Comparison of ENCODE assay signal across 27 cellular contexts in the genomic region with DNA sequence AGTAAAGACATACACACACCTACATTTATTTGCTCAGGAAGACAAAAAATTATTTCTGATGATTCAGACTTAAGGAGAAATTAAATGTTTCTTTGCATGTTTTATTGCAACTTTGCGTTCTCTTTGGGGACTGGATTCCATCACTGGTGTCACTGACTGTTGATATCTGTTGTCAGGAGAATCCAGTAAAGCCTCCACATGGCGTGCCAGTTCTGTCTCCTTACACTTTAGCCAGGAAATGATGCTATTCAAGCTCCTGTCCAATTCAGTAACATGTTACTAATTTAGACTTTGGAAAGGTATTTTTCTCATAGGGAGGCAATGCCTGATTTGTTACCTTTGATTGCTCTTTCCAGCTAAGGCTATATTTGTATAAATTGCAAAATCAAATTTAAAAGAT.
A peak's percentile ranks its signal among the peaks of the same experiment; 100 is the strongest.
DNase-seq lines count a peak whose midpoint lies in the region; ATAC-seq and TF ChIP-seq lines count a peak whose summit lies in the region.
"Had no signal": no experiment of that assay in that cellular context is flagged by ENCODE, and none has a peak within 500 bp of the region (broad histone marks: within the 10 kb centered on the region; RNA-seq: fewer than 3 reads in every experiment).

No MANE protein-coding gene starts in this region.

- ATAC-seq in Right ventricle myocardium inferior: peak; percentile 92
- peak; percentile 86 to 95 for ATAC-seq in left cardiac atrium
- no peak for ATAC-seq in GM21717 (IDR thresholded peaks at IDR 0.05; ENCODE audit: unreplicated experiment)
- no peak for ATAC-seq in HG03439 (IDR thresholded peaks at IDR 0.05; ENCODE audit: unreplicated experiment)
- no peak for ATAC-seq in HG03108 (IDR thresholded peaks at IDR 0.05; ENCODE audit: unreplicated experiment)
- ATAC-seq: GM12878, PC-3 had no signal

- H3K4me1 ChIP-seq in parathyroid adenoma (peaks cover 16% of the 10 kb centered on the region), vagina (no peaks in the 10 kb centered on the region)
- H3K4me1 ChIP-seq: BE2C had no signal

- no peak for DNase-seq in Right ventricle myocardium inferior (ENCODE audit: missing footprints)
- no peak for DNase-seq in cardiac septum (ENCODE audit: low spot score)
- peak; percentile 25 for DNase-seq in left cardiac atrium
- DNase-seq in vagina (ENCODE audit: extremely low spot score in 2 of 2): no peak
- DNase-seq: ACHN; BE2C; CD8-positive, alpha-beta memory T cell; DMS 273 treated with DMSO at 0.1 percent for 48 hours; DMS79; EL; GDM1; GOT3; NCI-H1092; NCI-H1417 treated with DMSO at 0.1 percent for 48 hours; NCI-H1694 treated with DMSO at 0.1 percent for 48 hours; NCI-H524 treated with DMSO at 0.1 percent for 48 hours; NCI-H774; NK-92 treated with Interleukin-12 subunit alpha and Interleukin-12 subunit beta, amount 100 ng/mL, for 24 hours; PC-3; SHP77 had no signal

- no peaks in the 10 kb centered on the region for H3K79me2 ChIP-seq in parathyroid adenoma

- no peak overlapping the region for H3K4me2 ChIP-seq in parathyroid adenoma (ENCODE audit: low read length)

- H3K9me3 ChIP-seq in parathyroid adenoma (ENCODE audit: control insufficient read depth, low read length): no peaks in the 10 kb centered on the region
- H3K9me3 ChIP-seq in vagina: no peaks in the 10 kb centered on the region
- H3K9me3 ChIP-seq: BE2C, HAP-1 had no signal

- TF ChIP-seq POLR2A in vagina (IDR thresholded peaks at IDR 0.05): no peak

- H3K27me3 ChIP-seq in parathyroid adenoma (ENCODE audit: control insufficient read depth, insufficient read depth, low read length) (no peaks in the 10 kb centered on the region), vagina (no peaks in the 10 kb centered on the region)
- H3K27me3 ChIP-seq: BE2C had no signal

- H3K36me3 ChIP-seq in parathyroid adenoma (ENCODE audit: control insufficient read depth, insufficient read depth, low read length): no peaks in the 10 kb centered on the region
- H3K36me3 ChIP-seq in vagina: no peaks in the 10 kb centered on the region
- H3K36me3 ChIP-seq: BE2C, HAP-1 had no signal

- H3K4me3 ChIP-seq in parathyroid adenoma (ENCODE audit: low read depth, low read length) (no peak overlapping the region), vagina (no peak overlapping the region)
- H3K4me3 ChIP-seq: GM12878, HAP-1 had no signal

- H3K9ac ChIP-seq in parathyroid adenoma: no peak overlapping the region

- H3K27ac ChIP-seq in parathyroid adenoma: peak overlapping the region; percentile 62
- no peak overlapping the region for H3K27ac ChIP-seq in vagina
- H3K27ac ChIP-seq: 22Rv1 had no signal

- intact Hi-C loops in Right ventricle myocardium inferior (cut with DNase I): no loop called here
- intact Hi-C loops in cardiac septum (cut with DNase I): loop anchor here (2.0 to 5.0 kb wide), 2 partner anchors 13 to 103 kb away; a partner anchor contains a TSS
- intact Hi-C loops in left cardiac atrium (cut with DNase I): no loop called here
- intact Hi-C loops in vagina (cut with DNase I): no loop called here

- H2AFZ ChIP-seq in parathyroid adenoma: peak overlapping the region; percentile 65

- TF ChIP-seq CTCF in parathyroid adenoma (IDR thresholded peaks at IDR 0.05) (no peak), vagina (IDR thresholded peaks at IDR 0.05) (no peak)

Comparison
In these comparisons a context has a peak if more than half of its experiments do, and no peak if none do; other contexts are left out.
1. ATAC-seq: peak in Right ventricle myocardium inferior (single experiment) and left cardiac atrium (2 of 2); none in GM21717 (single experiment), HG03439 (single experiment) and HG03108 (single experiment).